Comparison of ENCODE assay signal across 1 cellular context in genomic region chr3:44862221-44862637, GRCh38.
TF ChIP-seq lines count a peak whose summit lies in the region.

No MANE protein-coding gene starts in this region.

TF ChIP-seq in GM12878, 131 proteins besides CTCF, POLR2A, EP300 and RAD21 (continued from another document):
- TF ChIP-seq, protein P1, sequence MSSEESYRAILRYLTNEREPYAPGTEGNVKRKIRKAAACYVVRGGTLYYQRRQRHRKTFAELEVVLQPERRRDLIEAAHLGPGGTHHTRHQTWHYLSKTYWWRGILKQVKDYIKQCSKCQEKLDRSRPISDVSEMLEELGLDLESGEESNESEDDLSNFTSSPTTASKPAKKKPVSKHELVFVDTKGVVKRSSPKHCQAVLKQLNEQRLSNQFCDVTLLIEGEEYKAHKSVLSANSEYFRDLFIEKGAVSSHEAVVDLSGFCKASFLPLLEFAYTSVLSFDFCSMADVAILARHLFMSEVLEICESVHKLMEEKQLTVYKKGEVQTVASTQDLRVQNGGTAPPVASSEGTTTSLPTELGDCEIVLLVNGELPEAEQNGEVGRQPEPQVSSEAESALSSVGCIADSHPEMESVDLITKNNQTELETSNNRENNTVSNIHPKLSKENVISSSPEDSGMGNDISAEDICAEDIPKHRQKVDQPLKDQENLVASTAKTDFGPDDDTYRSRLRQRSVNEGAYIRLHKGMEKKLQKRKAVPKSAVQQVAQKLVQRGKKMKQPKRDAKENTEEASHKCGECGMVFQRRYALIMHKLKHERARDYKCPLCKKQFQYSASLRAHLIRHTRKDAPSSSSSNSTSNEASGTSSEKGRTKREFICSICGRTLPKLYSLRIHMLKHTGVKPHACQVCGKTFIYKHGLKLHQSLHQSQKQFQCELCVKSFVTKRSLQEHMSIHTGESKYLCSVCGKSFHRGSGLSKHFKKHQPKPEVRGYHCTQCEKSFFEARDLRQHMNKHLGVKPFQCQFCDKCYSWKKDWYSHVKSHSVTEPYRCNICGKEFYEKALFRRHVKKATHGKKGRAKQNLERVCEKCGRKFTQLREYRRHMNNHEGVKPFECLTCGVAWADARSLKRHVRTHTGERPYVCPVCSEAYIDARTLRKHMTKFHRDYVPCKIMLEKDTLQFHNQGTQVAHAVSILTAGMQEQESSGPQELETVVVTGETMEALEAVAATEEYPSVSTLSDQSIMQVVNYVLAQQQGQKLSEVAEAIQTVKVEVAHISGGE (CRISPR knock-in tag; IDR thresholded peaks at IDR 0.05), result no peak
- TF ChIP-seq MXI1 (IDR thresholded peaks at IDR 0.05; ENCODE audit: low read depth, low read length) (no peak), BMI1 (IDR thresholded peaks at IDR 0.05; ENCODE audit: borderline replicate concordance) (no peak), PAX8 (IDR thresholded peaks at IDR 0.05) (no peak), NBN (IDR thresholded peaks at IDR 0.05) (no peak), SREBF1 (IDR thresholded peaks at IDR 0.05; ENCODE audit: low read length) (no peak)
